1 cellular context compared by ENCODE assay signal in genomic region chr19:51607920-51608562, GRCh38.
TF ChIP-seq lines count a peak whose summit lies in the region.

No MANE protein-coding gene starts in this region.

TF ChIP-seq in HepG2, 621 proteins besides CTCF, POLR2A, EP300 and RAD21 (continued from another document and continues in another):
- TF ChIP-seq ZNF639 (CRISPR knock-in tag; conservative IDR thresholded peaks at IDR 0.05) (peak; percentile 79; the same call in 1 of the 2 replicates), ONECUT2 (CRISPR knock-in tag; IDR thresholded peaks at IDR 0.05) (peak; percentile 55; the same call in 1 of the 2 replicates), MIER2 (CRISPR knock-in tag; IDR thresholded peaks at IDR 0.05) (peak; percentile 100), KMT2A (CRISPR knock-in tag; IDR thresholded peaks at IDR 0.05) (0 out of 2 replicates have a peak, but pooled peaks have one; percentile 59), ZNF556 (CRISPR knock-in tag; IDR thresholded peaks at IDR 0.05; ENCODE audit: borderline replicate concordance) (0 out of 2 replicates have a peak, but pooled peaks have one; percentile 62), ZNF251 (CRISPR knock-in tag; IDR thresholded peaks at IDR 0.05) (0 out of 2 replicates have a peak, but pooled peaks have one; percentile 24), MATR3 (CRISPR knock-in tag; IDR thresholded peaks at IDR 0.05) (no peak), TERF1 (CRISPR knock-in tag; IDR thresholded peaks at IDR 0.05) (no peak), GLI4 (CRISPR knock-in tag; IDR thresholded peaks at IDR 0.05; ENCODE audit: borderline replicate concordance) (no peak), SNAI1 (CRISPR knock-in tag; IDR thresholded peaks at IDR 0.05; ENCODE audit: borderline replicate concordance) (no peak), ZBTB8A (CRISPR knock-in tag; IDR thresholded peaks at IDR 0.05; ENCODE audit: borderline replicate concordance, low read depth) (0 out of 2 replicates have a peak, but pooled peaks have one; percentile 54), MIXL1 (CRISPR knock-in tag; IDR thresholded peaks at IDR 0.05) (peak; percentile 92), ZKSCAN1 (IDR thresholded peaks at IDR 0.05; ENCODE audit: low read length) (no peak), ZNF382 (CRISPR knock-in tag; IDR thresholded peaks at IDR 0.05; ENCODE audit: borderline replicate concordance) (no peak), ZFP36 (IDR thresholded peaks at IDR 0.05; ENCODE audit: borderline replicate concordance, low read depth, low read length, partially characterized antibody) (peak; percentile 23), ZNF619 (CRISPR knock-in tag; IDR thresholded peaks at IDR 0.05) (0 out of 2 replicates have a peak, but pooled peaks have one; percentile 46), ZGPAT (CRISPR knock-in tag; IDR thresholded peaks at IDR 0.05) (0 out of 2 replicates have a peak, but pooled peaks have one; percentile 30), CBX5 (CRISPR knock-in tag; IDR thresholded peaks at IDR 0.05; ENCODE audit: borderline replicate concordance) (peak; percentile 92), FUBP1 (CRISPR knock-in tag; IDR thresholded peaks at IDR 0.05; ENCODE audit: borderline replicate concordance) (no peak), SRF (IDR thresholded peaks at IDR 0.05; ENCODE audit: low read depth, low read length) (peak; percentile 84), CENPT (CRISPR knock-in tag; IDR thresholded peaks at IDR 0.05; ENCODE audit: low read depth) (peak; percentile 73; the same call in 1 of the 2 replicates), RORA (CRISPR knock-in tag; IDR thresholded peaks at IDR 0.05) (no peak), ZNF460 (CRISPR knock-in tag; IDR thresholded peaks at IDR 0.05; ENCODE audit: borderline replicate concordance) (no peak), NFKBIZ (CRISPR knock-in tag; IDR thresholded peaks at IDR 0.05) (peak; percentile 93), ZNF280D (CRISPR knock-in tag; IDR thresholded peaks at IDR 0.05) (0 out of 2 replicates have a peak, but pooled peaks have one; percentile 34), ZNF674 (CRISPR knock-in tag; IDR thresholded peaks at IDR 0.05; ENCODE audit: low read depth) (no peak), ZNF879 (CRISPR knock-in tag; IDR thresholded peaks at IDR 0.05) (0 out of 2 replicates have a peak, but pooled peaks have one; percentile 23), UBTF (CRISPR knock-in tag; IDR thresholded peaks at IDR 0.05) (no peak), MYPOP (CRISPR knock-in tag; IDR thresholded peaks at IDR 0.05) (0 out of 2 replicates have a peak, but pooled peaks have one; percentile 72), PHF5A (CRISPR knock-in tag; IDR thresholded peaks at IDR 0.05; ENCODE audit: low read depth, unreplicated experiment) (no peak), ZKSCAN5 (CRISPR knock-in tag; IDR thresholded peaks at IDR 0.05) (no peak), PAX8 (CRISPR knock-in tag; IDR thresholded peaks at IDR 0.05; ENCODE audit: borderline replicate concordance) (no peak), ZNF432 (CRISPR knock-in tag; IDR thresholded peaks at IDR 0.05; ENCODE audit: borderline replicate concordance) (no peak), HIC2 (CRISPR knock-in tag; IDR thresholded peaks at IDR 0.05; ENCODE audit: low read depth) (no peak)
- TF ChIP-seq, protein P1, sequence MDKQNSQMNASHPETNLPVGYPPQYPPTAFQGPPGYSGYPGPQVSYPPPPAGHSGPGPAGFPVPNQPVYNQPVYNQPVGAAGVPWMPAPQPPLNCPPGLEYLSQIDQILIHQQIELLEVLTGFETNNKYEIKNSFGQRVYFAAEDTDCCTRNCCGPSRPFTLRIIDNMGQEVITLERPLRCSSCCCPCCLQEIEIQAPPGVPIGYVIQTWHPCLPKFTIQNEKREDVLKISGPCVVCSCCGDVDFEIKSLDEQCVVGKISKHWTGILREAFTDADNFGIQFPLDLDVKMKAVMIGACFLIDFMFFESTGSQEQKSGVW (CRISPR knock-in tag; IDR thresholded peaks at IDR 0.05; ENCODE audit: borderline replicate concordance): no peak
- TF ChIP-seq, protein P2, sequence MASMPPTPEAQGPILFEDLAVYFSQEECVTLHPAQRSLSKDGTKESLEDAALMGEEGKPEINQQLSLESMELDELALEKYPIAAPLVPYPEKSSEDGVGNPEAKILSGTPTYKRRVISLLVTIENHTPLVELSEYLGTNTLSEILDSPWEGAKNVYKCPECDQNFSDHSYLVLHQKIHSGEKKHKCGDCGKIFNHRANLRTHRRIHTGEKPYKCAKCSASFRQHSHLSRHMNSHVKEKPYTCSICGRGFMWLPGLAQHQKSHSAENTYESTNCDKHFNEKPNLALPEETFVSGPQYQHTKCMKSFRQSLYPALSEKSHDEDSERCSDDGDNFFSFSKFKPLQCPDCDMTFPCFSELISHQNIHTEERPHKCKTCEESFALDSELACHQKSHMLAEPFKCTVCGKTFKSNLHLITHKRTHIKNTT (CRISPR knock-in tag; IDR thresholded peaks at IDR 0.05): no peak
- TF ChIP-seq, protein P3, sequence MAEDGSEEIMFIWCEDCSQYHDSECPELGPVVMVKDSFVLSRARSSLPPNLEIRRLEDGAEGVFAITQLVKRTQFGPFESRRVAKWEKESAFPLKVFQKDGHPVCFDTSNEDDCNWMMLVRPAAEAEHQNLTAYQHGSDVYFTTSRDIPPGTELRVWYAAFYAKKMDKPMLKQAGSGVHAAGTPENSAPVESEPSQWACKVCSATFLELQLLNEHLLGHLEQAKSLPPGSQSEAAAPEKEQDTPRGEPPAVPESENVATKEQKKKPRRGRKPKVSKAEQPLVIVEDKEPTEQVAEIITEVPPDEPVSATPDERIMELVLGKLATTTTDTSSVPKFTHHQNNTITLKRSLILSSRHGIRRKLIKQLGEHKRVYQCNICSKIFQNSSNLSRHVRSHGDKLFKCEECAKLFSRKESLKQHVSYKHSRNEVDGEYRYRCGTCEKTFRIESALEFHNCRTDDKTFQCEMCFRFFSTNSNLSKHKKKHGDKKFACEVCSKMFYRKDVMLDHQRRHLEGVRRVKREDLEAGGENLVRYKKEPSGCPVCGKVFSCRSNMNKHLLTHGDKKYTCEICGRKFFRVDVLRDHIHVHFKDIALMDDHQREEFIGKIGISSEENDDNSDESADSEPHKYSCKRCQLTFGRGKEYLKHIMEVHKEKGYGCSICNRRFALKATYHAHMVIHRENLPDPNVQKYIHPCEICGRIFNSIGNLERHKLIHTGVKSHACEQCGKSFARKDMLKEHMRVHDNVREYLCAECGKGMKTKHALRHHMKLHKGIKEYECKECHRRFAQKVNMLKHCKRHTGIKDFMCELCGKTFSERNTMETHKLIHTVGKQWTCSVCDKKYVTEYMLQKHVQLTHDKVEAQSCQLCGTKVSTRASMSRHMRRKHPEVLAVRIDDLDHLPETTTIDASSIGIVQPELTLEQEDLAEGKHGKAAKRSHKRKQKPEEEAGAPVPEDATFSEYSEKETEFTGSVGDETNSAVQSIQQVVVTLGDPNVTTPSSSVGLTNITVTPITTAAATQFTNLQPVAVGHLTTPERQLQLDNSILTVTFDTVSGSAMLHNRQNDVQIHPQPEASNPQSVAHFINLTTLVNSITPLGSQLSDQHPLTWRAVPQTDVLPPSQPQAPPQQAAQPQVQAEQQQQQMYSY (CRISPR knock-in tag; IDR thresholded peaks at IDR 0.05): peak; percentile 70
